8 cellular contexts compared by ENCODE assay signal in the genomic region with DNA sequence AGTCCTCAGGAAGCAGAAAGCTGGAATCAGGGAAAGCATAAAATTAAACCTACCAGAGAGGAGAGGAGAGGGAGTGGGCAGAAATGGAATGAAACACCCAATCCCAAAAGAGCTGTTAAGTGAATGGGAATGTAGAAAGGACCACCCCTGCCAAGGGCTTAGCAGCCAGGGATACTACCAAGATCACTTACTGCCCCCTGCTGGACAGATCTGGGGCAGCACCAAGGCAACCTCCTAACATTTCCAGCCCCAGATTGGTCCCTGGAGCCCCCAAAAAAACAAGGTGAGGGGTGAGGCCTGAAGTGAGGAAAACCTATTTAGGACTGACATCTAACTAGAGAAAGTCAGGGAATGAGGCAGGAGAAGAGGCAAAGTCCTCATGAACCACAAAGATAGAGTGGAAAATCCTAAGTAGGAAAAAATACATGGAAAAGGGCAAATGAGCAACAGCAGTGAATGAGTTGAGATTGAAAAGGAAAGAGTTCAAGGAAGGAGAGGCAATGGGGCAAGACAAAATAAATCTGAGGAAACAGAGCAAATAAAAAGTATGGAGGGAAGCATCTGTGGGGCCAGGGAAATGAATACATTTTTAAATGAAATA. TPM values are rescaled to one million over a fixed set of nuclear protein-coding genes. Genes with fewer than 3 reads are reported as not detected.
A peak's percentile ranks its signal among the peaks of the same experiment; 100 is the strongest.
DNase-seq lines count a peak whose midpoint lies in the region; ATAC-seq and TF ChIP-seq lines count a peak whose summit lies in the region.

No MANE protein-coding gene starts in this region.

- H3K36me3 Mint-ChIP-seq in naive thymus-derived CD8-positive, alpha-beta T cell, result peaks cover 0 to 46% (median 8%) of the 10 kb centered on the region in 3 donors
- peaks cover 63 to 79% of the 10 kb centered on the region in 2 donors for H3K36me3 Mint-ChIP-seq in stimulated activated naive B cell treated with anti-CD40 and anti-IgM and Interleukin-4, amounts not matched to agents 10 μg/mL and 1 μg/mL and 100 μg/mL, for 72 hours

- H3K4me2 ChIP-seq in HCT116 (ENCODE audit: low read length), result no peak overlapping the region
- no peak overlapping the region for H3K4me2 ChIP-seq in OCI-LY7 (ENCODE audit: low read length)

- no peaks in the 10 kb centered on the region for H3K9me3 Mint-ChIP-seq in naive thymus-derived CD8-positive, alpha-beta T cell
- no peaks in the 10 kb centered on the region for H3K9me3 Mint-ChIP-seq in stimulated activated naive B cell treated with anti-CD40 and anti-IgM and Interleukin-4, amounts not matched to agents 10 μg/mL and 1 μg/mL and 100 μg/mL, for 72 hours

- POLR2A ChIA-PET in HCT116 (lab: Charles Lee) (no interaction called here), OCI-LY7 (lab: Charles Lee) (interaction anchor here (0.9 kb wide), 1 partner anchor 11 kb away, joined by 7 read pairs; a partner anchor contains a TSS)
- POLR2A ChIA-PET in naive thymus-derived CD8-positive, alpha-beta T cell (lab: Charles Lee), result interaction anchor here (0.6 to 4.0 kb wide), 5 partner anchors 10 to 84 kb away, joined by 3 to 18 read pairs (median 5); a partner anchor contains a TSS

- CTCF ChIA-PET in HCT116 (lab: Charles Lee), result interaction anchor here (0.9 to 3.0 kb wide), 4 partner anchors 11 to 84 kb away, joined by 3 to 18 read pairs (median 3); a partner anchor contains a TSS
- CTCF ChIA-PET in OCI-LY7 (lab: Charles Lee; ENCODE audit: unreplicated experiment), result interaction anchor here (1.4 kb wide), 1 partner anchor 11 kb away, joined by 5 read pairs; a partner anchor contains a TSS

- peaks cover 4% of the 10 kb centered on the region; the same call in 1 of the 2 replicates for H3K79me2 ChIP-seq in HCT116 (ENCODE audit: insufficient read depth, low read length)
- no peaks in the 10 kb centered on the region for H3K79me2 ChIP-seq in OCI-LY7 (ENCODE audit: insufficient read depth, low read depth, low read length)

- no peak overlapping the region for H3K4me3 ChIP-seq in HCT116 (replicated peaks in 1 of 2; ENCODE audit: low read depth in 1 of 2, low read length in 2 of 2)
- H3K4me3 ChIP-seq in OCI-LY7 (ENCODE audit: low read depth, low read length, poor library complexity, severe bottlenecking), result no peak overlapping the region

- intact Hi-C loops in HCT116 (cut with micrococcal nuclease) (loop anchor here (1.0 to 2.0 kb wide), 2 partner anchors 58 to 83 kb away; no protein-coding TSS in a partner anchor), OCI-LY7 (cut with micrococcal nuclease; ENCODE audit: unreplicated experiment) (loop anchor here (1.0 to 2.0 kb wide), 3 partner anchors 12 to 83 kb away; no protein-coding TSS in a partner anchor)

- no peak overlapping the region for H3K4me3 Mint-ChIP-seq in naive thymus-derived CD8-positive, alpha-beta T cell
- no peak overlapping the region for H3K4me3 Mint-ChIP-seq in stimulated activated naive B cell treated with anti-CD40 and anti-IgM and Interleukin-4, amounts not matched to agents 10 μg/mL and 1 μg/mL and 100 μg/mL, for 72 hours

- TF ChIP-seq CTCF in HCT116 (IDR thresholded peaks at IDR 0.05 in 2 of 3, conservative IDR thresholded peaks at IDR 0.05 in 1 of 3; ENCODE audit: borderline replicate concordance in 1 of 3, insufficient read depth in 1 of 3, low read depth in 2 of 3, low read length in 2 of 3) (peak; percentile 53 to 96 (median 94); a peak in 5 of 6 replicates), OCI-LY7 (conservative IDR thresholded peaks at IDR 0.05; ENCODE audit: low read length) (peak; percentile 98)

- peak overlapping the region in 9 of 10 donors; percentile 59 to 93 (median 78) for H3K27ac Mint-ChIP-seq in naive thymus-derived CD8-positive, alpha-beta T cell
- H3K27ac Mint-ChIP-seq in stimulated activated naive B cell treated with anti-CD40 and anti-IgM and Interleukin-4, amounts not matched to agents 10 μg/mL and 1 μg/mL and 100 μg/mL, for 72 hours, result no peak overlapping the region

- no peaks in the 10 kb centered on the region for H3K27me3 Mint-ChIP-seq in naive thymus-derived CD8-positive, alpha-beta T cell
- H3K27me3 Mint-ChIP-seq in stimulated activated naive B cell treated with anti-CD40 and anti-IgM and Interleukin-4, amounts not matched to agents 10 μg/mL and 1 μg/mL and 100 μg/mL, for 72 hours, result no peaks in the 10 kb centered on the region

- RAD21 ChIA-PET in HCT116 (lab: Charles Lee; ENCODE audit: low non-redundant PET in 1 of 2, low total read pairs in 2 of 2, uncharacterized antibody in 2 of 2, unreplicated experiment in 2 of 2), result no interaction called here

- H4K20me1 ChIP-seq in HCT116 (ENCODE audit: insufficient read depth), result peaks cover 8% of the 10 kb centered on the region; the same call in 1 of the 2 replicates
- H4K20me1 ChIP-seq in OCI-LY7 (ENCODE audit: insufficient read depth, low read length), result no peaks in the 10 kb centered on the region

- TF ChIP-seq POLR2A in HCT116 (IDR thresholded peaks at IDR 0.05; ENCODE audit: borderline replicate concordance, extremely low read depth, insufficient read depth, insufficient read length), result no peak

- H3K9me3 ChIP-seq in HCT116 (ENCODE audit: control insufficient read depth in 1 of 2, insufficient read depth in 1 of 2, low read depth in 1 of 2, low read length in 2 of 2) (no peaks in the 10 kb centered on the region), OCI-LY7 (ENCODE audit: low read length) (no peaks in the 10 kb centered on the region)

- no peaks in the 10 kb centered on the region for H3K4me1 ChIP-seq in HCT116 (ENCODE audit: control insufficient read depth in 1 of 2, insufficient read depth in 2 of 2, low read length in 2 of 2)
- no peaks in the 10 kb centered on the region for H3K4me1 ChIP-seq in OCI-LY7 (ENCODE audit: insufficient read depth, low read length, poor library complexity, severe bottlenecking)

- H3K9me2 ChIP-seq in HCT116 (ENCODE audit: insufficient read depth), result no peaks in the 10 kb centered on the region
- H3K9me2 ChIP-seq in OCI-LY7 (ENCODE audit: insufficient read depth, low read length), result no peaks in the 10 kb centered on the region

- ATAC-seq in HCT116 (peak; percentile 89), esophagus mucosa (peak; percentile 56), HG03469 (IDR thresholded peaks at IDR 0.05; ENCODE audit: unreplicated experiment) (no peak)
- ATAC-seq in naive thymus-derived CD8-positive, alpha-beta T cell, result peak; percentile 68 to 84
- ATAC-seq in stimulated activated naive B cell treated with anti-CD40 and anti-IgM and Interleukin-4, amounts not matched to agents 10 μg/mL and 1 μg/mL and 100 μg/mL, for 72 hours (replicated peaks), result peak; percentile 59 to 61

- no peak overlapping the region for H3K27ac ChIP-seq in HCT116 (ENCODE audit: low read depth, low read length)
- no peak overlapping the region for H3K27ac ChIP-seq in OCI-LY7 (ENCODE audit: low read depth, low read length, poor library complexity, severe bottlenecking)

- DNase-seq in CD1c-positive myeloid dendritic cell (ENCODE audit: extremely low spot score) (peak; percentile 79), HCT116 (ENCODE audit: low read depth, low spot score) (peak; percentile 36), OCI-LY7 (ENCODE audit: low spot score) (peak; percentile 74), activated T-cell treated with anti-CD3 and anti-CD28 coated beads for 24 hours (ENCODE audit: low read depth) (peak; percentile 70)
- DNase-seq in naive thymus-derived CD8-positive, alpha-beta T cell, result peak; percentile 73 to 91 (median 84)
- peak; percentile 36 for DNase-seq in stimulated activated naive B cell treated with anti-CD40 and anti-IgM and Interleukin-4, amounts not matched to agents 10 μg/mL and 1 μg/mL and 100 μg/mL, for 72 hours

- BruUV-seq in HCT116 (replicated peaks; lab: Mats Ljungman, UMichigan), result TSS peak; percentile 34
- BruUV-seq in OCI-LY7 (replicated peaks; lab: Mats Ljungman, UMichigan), result TSS peak; percentile 64

- no peak overlapping the region for H3K9ac ChIP-seq in HCT116 (ENCODE audit: low read length)

- peaks cover 20 to 58% (median 32%) of the 10 kb centered on the region in 4 donors for H3K4me1 Mint-ChIP-seq in naive thymus-derived CD8-positive, alpha-beta T cell
- H3K4me1 Mint-ChIP-seq in stimulated activated naive B cell treated with anti-CD40 and anti-IgM and Interleukin-4, amounts not matched to agents 10 μg/mL and 1 μg/mL and 100 μg/mL, for 72 hours, result peaks cover 32 to 44% of the 10 kb centered on the region in 2 donors

- H2AFZ ChIP-seq in HCT116 (ENCODE audit: low read depth, low read length, poor library complexity, severe bottlenecking) (no peak overlapping the region), OCI-LY7 (ENCODE audit: low read length) (no peak overlapping the region)

- H3K36me3 ChIP-seq in HCT116 (ENCODE audit: control insufficient read depth in 1 of 2, insufficient read depth in 2 of 2, low read length in 2 of 2) (peaks cover 45 to 57% of the 10 kb centered on the region in 2 experiments), OCI-LY7 (ENCODE audit: insufficient read depth, low read length) (peaks cover 84% of the 10 kb centered on the region)

- peak; percentile 61 for TF ChIP-seq RAD21 in HCT116 (IDR thresholded peaks at IDR 0.05; ENCODE audit: low read depth)

- no peaks in the 10 kb centered on the region for H3K27me3 ChIP-seq in HCT116 (ENCODE audit: insufficient read depth, low read length)

TF ChIP-seq in HCT116, 20 proteins besides CTCF, POLR2A, EP300 and RAD21 (continues in another document):
- TF ChIP-seq ZFX (IDR thresholded peaks at IDR 0.05) (no peak), EZH2 (IDR thresholded peaks at IDR 0.05) (no peak)

RNA-seq across cellular contexts. Expression of a gene that starts 11.2 kb away (rescaled TPM):
- total RNA-seq in HCT116 (2021; ENCODE audit: unreplicated experiment) (18.5 TPM), OCI-LY7 (2022) (60.4 and 66.2 TPM in 2 replicates), esophagus mucosa (13.1 TPM)
- 6.8 and 8.0 TPM in 2 replicates for polyA plus RNA-seq in HCT116 (2012)
- total RNA-seq in OCI-LY7 (2014; rRNA removed; shearing (Covaris generic)), result 18.7 TPM in 2 replicates
- total RNA-seq in naive thymus-derived CD8-positive, alpha-beta T cell, result 10 to 100 TPM; 49.2 to 49.3 TPM
- polyA plus RNA-seq in naive thymus-derived CD8-positive, alpha-beta T cell, result 100 to 1,000 TPM; 127 to 151 (median 131) TPM

RNA-seq across cellular contexts. Expression of a gene that starts 20.8 kb away (rescaled TPM):
- total RNA-seq in HCT116 (2021; ENCODE audit: unreplicated experiment) (166 TPM), OCI-LY7 (2022) (106 and 133 TPM in 2 replicates), esophagus mucosa (144 TPM)
- polyA plus RNA-seq in HCT116 (2012), result 126 and 150 TPM in 2 replicates
- 41.2 and 42.9 TPM in 2 replicates for total RNA-seq in OCI-LY7 (2014; rRNA removed; shearing (Covaris generic))
- 10 to 100 TPM; 55.3 to 57.3 TPM for total RNA-seq in naive thymus-derived CD8-positive, alpha-beta T cell
- polyA plus RNA-seq in naive thymus-derived CD8-positive, alpha-beta T cell, result 10 to 100 TPM; 19.5 to 24.4 (median 21.8) TPM

RNA-seq across cellular contexts. Expression of a gene that starts 35.1 kb away (rescaled TPM):
- 9.8 TPM for total RNA-seq in HCT116 (2021; ENCODE audit: unreplicated experiment)
- 5.6 TPM in 2 replicates for polyA plus RNA-seq in HCT116 (2012)
- total RNA-seq in OCI-LY7 (2014; rRNA removed; shearing (Covaris generic)), result not detected in 2 replicates
- not detected in 2 replicates for total RNA-seq in OCI-LY7 (2022)
- total RNA-seq in esophagus mucosa, result 0.48 TPM
- 1 to 10 TPM; 3.0 to 3.3 TPM for total RNA-seq in naive thymus-derived CD8-positive, alpha-beta T cell
- polyA plus RNA-seq in naive thymus-derived CD8-positive, alpha-beta T cell, result under 1 TPM in 1 of 3 donors, not detected in 2; 0.29 TPM

RNA-seq across cellular contexts. Expression of a gene that starts 41.6 kb away (rescaled TPM):
- total RNA-seq in HCT116 (2021; ENCODE audit: unreplicated experiment) (not detected), OCI-LY7 (2022) (not detected in 2 replicates), esophagus mucosa (not detected)
- not detected in 2 replicates for polyA plus RNA-seq in HCT116 (2012)
- total RNA-seq in OCI-LY7 (2014; rRNA removed; shearing (Covaris generic)), result not detected in 2 replicates
- total RNA-seq in naive thymus-derived CD8-positive, alpha-beta T cell, result under 1 TPM; 0.33 to 0.52 TPM
- 1 to 10 TPM in 1 of 3 donors, under 1 TPM in 2; 0.23 to 1.2 (median 0.49) TPM for polyA plus RNA-seq in naive thymus-derived CD8-positive, alpha-beta T cell
